ENCODE assay signal across 15 cellular contexts in the genomic region with DNA sequence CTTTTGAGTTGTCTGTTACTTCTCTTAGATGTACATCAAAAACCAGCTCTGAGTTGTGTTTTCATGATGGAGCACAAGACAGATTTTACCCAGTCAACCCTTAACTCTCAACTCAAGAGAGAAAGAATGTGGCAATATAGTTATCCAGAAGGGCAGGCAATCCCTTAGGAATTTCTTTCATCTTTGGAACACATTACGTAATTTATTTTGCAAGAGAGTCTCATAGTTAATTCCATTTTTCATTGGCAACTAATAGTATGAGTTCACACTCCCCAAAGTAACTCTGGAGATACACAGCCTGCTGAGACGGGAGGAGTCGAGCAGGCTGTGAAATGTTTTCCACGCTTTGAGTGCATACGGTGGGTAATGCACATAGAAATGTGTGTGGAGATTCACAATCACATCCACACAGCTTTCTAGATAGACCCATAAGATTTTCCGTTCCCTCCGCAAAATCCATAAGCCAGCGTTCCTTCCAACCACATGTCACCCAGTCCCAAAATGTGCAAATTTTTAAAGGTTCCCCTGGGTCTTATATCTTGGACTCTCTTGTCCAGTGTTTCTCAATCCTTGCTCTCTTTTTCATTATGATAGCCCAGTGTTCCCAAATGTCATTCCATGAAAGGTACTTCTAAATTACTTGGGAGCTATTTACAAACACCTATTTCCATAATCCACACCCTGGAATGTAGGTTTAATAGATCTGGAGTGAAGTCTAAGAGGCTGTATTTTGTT. TPM values are rescaled to one million over a fixed set of nuclear protein-coding genes. Genes with fewer than 3 reads are reported as not detected.
DNase-seq lines count a peak whose midpoint lies in the region; TF ChIP-seq lines count a peak whose summit lies in the region.
"Had no signal": no experiment of that assay in that cellular context is flagged by ENCODE, and none has a peak within 500 bp of the region (broad histone marks: within the 10 kb centered on the region; RNA-seq: fewer than 3 reads in every experiment).

No MANE protein-coding gene starts in this region.

- no peaks in the 10 kb centered on the region for H3K79me2 ChIP-seq in hepatocyte

- H3K27ac ChIP-seq in hepatocyte (peak overlapping the region; percentile 39), suprapubic skin (peak overlapping the region; percentile 33), WERI-Rb-1 (no peak overlapping the region)
- H3K27ac ChIP-seq: C4-2B, prostate gland, SK-N-MC had no signal

- H2AFZ ChIP-seq in hepatocyte: no peak overlapping the region

- H3K9me3 ChIP-seq in hepatocyte (ENCODE audit: low read depth) (no peaks in the 10 kb centered on the region), suprapubic skin (no peaks in the 10 kb centered on the region), MG63 (no peaks in the 10 kb centered on the region), WERI-Rb-1 (ENCODE audit: severe bottlenecking) (no peaks in the 10 kb centered on the region)
- H3K9me3 ChIP-seq: prostate gland had no signal

- H3K27me3 ChIP-seq in hepatocyte (no peaks in the 10 kb centered on the region), suprapubic skin (no peaks in the 10 kb centered on the region), MG63 (no peaks in the 10 kb centered on the region), WERI-Rb-1 (ENCODE audit: insufficient read depth, low read depth, severe bottlenecking) (no peaks in the 10 kb centered on the region)

- H3K36me3 ChIP-seq in hepatocyte (replicated peaks; ENCODE audit: insufficient read depth, low read depth) (no peaks in the 10 kb centered on the region), suprapubic skin (no peaks in the 10 kb centered on the region), MG63 (no peaks in the 10 kb centered on the region), WERI-Rb-1 (no peaks in the 10 kb centered on the region)
- H3K36me3 ChIP-seq: prostate gland had no signal

- TF ChIP-seq POLR2A in suprapubic skin (IDR thresholded peaks at IDR 0.05): no peak

- no peak for TF ChIP-seq EP300 in suprapubic skin (IDR thresholded peaks at IDR 0.05)

- H3K9me2 ChIP-seq in hepatocyte (replicated peaks; ENCODE audit: insufficient read depth): no peaks in the 10 kb centered on the region

- DNase-seq in HS-5 (ENCODE audit: low read depth) (peak; percentile 38), epithelial cell of proximal tubule (ENCODE audit: low read depth) (peak; percentile 16), hepatocyte (ENCODE audit: low spot score) (peak; percentile 23), suprapubic skin (ENCODE audit: low spot score in 2 of 2) (no peak), MG63 (no peak), WERI-Rb-1 (no peak), SIG-M5 (lab: John Stamatoyannopoulos, UW) (no peak), hippocampal formation (lab: John Stamatoyannopoulos, UW) (no peak)
- DNase-seq: activated naive CD4-positive, alpha-beta T cell treated with Interleukin-2 at 50 U/mL for 16 hours; islet precursor cell; NCI-H1105 treated with DMSO at 0.1 percent for 48 hours; stimulated activated CD4-positive, alpha-beta T cell treated with anti-CD3 and anti-CD28 coated beads, Interleukin-4, amount 100 ng/mL, for 1 hour had no signal

- H4K20me1 ChIP-seq in hepatocyte (ENCODE audit: insufficient read depth, poor library complexity, severe bottlenecking): no peaks in the 10 kb centered on the region

- H3K4me3 ChIP-seq in epithelial cell of proximal tubule (ENCODE audit: low read depth, low read length): no peak overlapping the region
- no peak overlapping the region for H3K4me3 ChIP-seq in hepatocyte
- H3K4me3 ChIP-seq in suprapubic skin: no peak overlapping the region
- H3K4me3 ChIP-seq in MG63: no peak overlapping the region
- H3K4me3 ChIP-seq in WERI-Rb-1 (ENCODE audit: low read depth, low read length): no peak overlapping the region
- H3K4me3 ChIP-seq: prostate gland, SK-N-MC had no signal

- 83% methylated on average over 8 of the region's 8 CpGs for WGBS in hepatocyte (ENCODE audit: low lambda C conversion rate, missing lambda C conversion rate)
- 65% methylated on average over 8 of the region's 8 CpGs for WGBS in suprapubic skin

- H3K4me1 ChIP-seq in hepatocyte (ENCODE audit: insufficient read depth): no peaks in the 10 kb centered on the region
- H3K4me1 ChIP-seq in suprapubic skin: peaks cover 19% of the 10 kb centered on the region
- H3K4me1 ChIP-seq: prostate gland had no signal

- no peak overlapping the region for H3K4me2 ChIP-seq in hepatocyte

- no peak for TF ChIP-seq CTCF in epithelial cell of proximal tubule (conservative IDR thresholded peaks at IDR 0.05; ENCODE audit: low read depth, low read length)
- no peak for TF ChIP-seq CTCF in hepatocyte (IDR thresholded peaks at IDR 0.05; ENCODE audit: poor library complexity)
- no peak for TF ChIP-seq CTCF in suprapubic skin (IDR thresholded peaks at IDR 0.05)
- no peak for TF ChIP-seq CTCF in WERI-Rb-1 (IDR thresholded peaks at IDR 0.05; ENCODE audit: low read depth, low read length)

RNA-seq across cellular contexts. Expression of a gene that starts 8.4 kb away (rescaled TPM):
- total RNA-seq in epithelial cell of proximal tubule: 0.29 and 6.7 TPM in 2 replicates
- 2.7 and 10.4 TPM in 2 replicates for total RNA-seq in hepatocyte
- polyA plus RNA-seq in hepatocyte: 9.6 and 11.8 TPM in 2 replicates
- 10 to 100 TPM in 2 of 4 donors, 1 to 10 TPM in 2; 7.1 to 23.8 (median 8.8) TPM for total RNA-seq in suprapubic skin
- 2.9 TPM in 1 of 2 replicates, not detected in the other for total RNA-seq in MG63 (2014; rRNA removed; shearing (Covaris generic); ENCODE audit: low replicate concordance)

Comparison
In these comparisons a context has a peak if more than half of its experiments do, and no peak if none do; other contexts are left out.
1. DNase-seq: peak in HS-5 (single experiment), epithelial cell of proximal tubule (single experiment) and hepatocyte (single experiment); none in suprapubic skin (0 of 2), MG63 (single experiment), WERI-Rb-1 (single experiment), SIG-M5 (single experiment) and hippocampal formation (0 of 2).